ENCODE assay signal across 10 cellular contexts in the genomic region with DNA sequence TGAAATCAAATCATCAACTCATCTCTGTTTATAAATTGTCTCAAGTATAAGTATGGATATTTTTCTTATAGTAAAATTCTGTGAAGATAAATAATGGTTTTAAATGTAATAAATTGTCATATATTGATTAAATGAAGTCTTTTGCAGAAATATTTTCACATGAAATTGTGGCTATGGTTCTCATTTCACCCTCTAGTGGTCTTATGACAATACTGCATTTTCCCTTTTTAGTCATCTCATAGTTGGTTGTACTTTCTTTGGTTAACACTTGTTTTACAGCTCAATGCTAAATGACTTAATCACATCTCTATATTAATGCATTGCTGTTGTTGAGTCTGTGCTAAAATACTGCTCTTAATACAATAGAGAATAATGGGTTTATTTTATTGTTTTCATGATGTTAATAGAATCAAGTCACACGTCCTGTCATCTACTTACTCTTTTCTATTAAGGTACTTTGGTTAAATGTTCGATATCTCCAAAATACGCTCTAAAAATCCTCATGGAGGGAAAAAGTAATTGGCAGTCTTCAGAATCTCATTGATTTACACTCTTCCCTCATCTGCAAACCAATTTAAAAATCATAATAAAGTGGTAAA. TPM values are rescaled to one million over a fixed set of nuclear protein-coding genes. Genes with fewer than 3 reads are reported as not detected.
DNase-seq lines count a peak whose midpoint lies in the region; ATAC-seq and TF ChIP-seq lines count a peak whose summit lies in the region.
"Had no signal": no experiment of that assay in that cellular context is flagged by ENCODE, and none has a peak within 500 bp of the region (broad histone marks: within the 10 kb centered on the region; RNA-seq: fewer than 3 reads in every experiment).

No MANE protein-coding gene starts in this region.

- intact Hi-C loops in natural killer cell (cut with micrococcal nuclease) (no loop called here), tibial artery (cut with DNase I; ENCODE audit: low total_unique reads) (loop anchor here (10.0 kb wide), 1 partner anchor 247 kb away; no protein-coding TSS in a partner anchor)

- no peaks in the 10 kb centered on the region for H3K9me3 ChIP-seq in gastroesophageal sphincter
- peaks cover 0 to 4% (median 0%) of the 10 kb centered on the region in 3 donors for H3K9me3 ChIP-seq in tibial artery

- H3K36me3 ChIP-seq in gastroesophageal sphincter = no peaks in the 10 kb centered on the region
- no peaks in the 10 kb centered on the region for H3K36me3 ChIP-seq in tibial artery

- no peaks in the 10 kb centered on the region for H3K9me3 Mint-ChIP-seq in natural killer cell
- peaks cover 3% of the 10 kb centered on the region for H3K9me3 Mint-ChIP-seq in natural killer cell treated with Interleukin-12 subunit alpha and Interleukin-12 subunit beta and Interleukin-15 and Interleukin-18, amount 100 ng/mL, for 72 hours
- H3K9me3 Mint-ChIP-seq: dendritic cell treated with granulocyte-macrophage colony-stimulating factor and Interleukin-4, amounts not matched to agents 40 ng/mL and 50 ng/mL, for 4 days; stimulated activated naive CD8-positive, alpha-beta T cell treated with anti-CD3 and anti-CD28 coated beads, Interleukin-15, Interleukin-2, amounts not matched to agents 100 ng/mL and 50 ng/mL, for 24 hours had no signal

- no peak for TF ChIP-seq POLR2A in gastroesophageal sphincter (IDR thresholded peaks at IDR 0.05)

- DNase-seq in natural killer cell = no peak
- no peak for DNase-seq in natural killer cell treated with Interleukin-12 subunit alpha and Interleukin-12 subunit beta and Interleukin-15 and Interleukin-18, amount 100 ng/mL, for 72 hours (ENCODE audit: low spot score)
- peak; percentile 33 for DNase-seq in SK-N-DZ (ENCODE audit: low spot score)
- DNase-seq in tibial artery = no peak
- no peak for DNase-seq in stimulated activated naive CD4-positive, alpha-beta T cell (lab: John Stamatoyannopoulos, UW)

- 78 to 82% methylated on average over 3 of the region's 3 CpGs for WGBS in gastroesophageal sphincter (ENCODE audit: low coverage in 1 of 2), 2 donors

- ATAC-seq in natural killer cell = no peak
- no peak for ATAC-seq in natural killer cell treated with Interleukin-12 subunit alpha and Interleukin-12 subunit beta and Interleukin-15 and Interleukin-18, amount 100 ng/mL, for 72 hours
- ATAC-seq in HG03378 (IDR thresholded peaks at IDR 0.05; ENCODE audit: unreplicated experiment) = peak; percentile 75
- no peak for ATAC-seq in gastroesophageal sphincter
- no peak for ATAC-seq in GM21381 (IDR thresholded peaks at IDR 0.05; ENCODE audit: unreplicated experiment)

- H3K4me3 ChIP-seq in gastroesophageal sphincter (no peak overlapping the region), tibial artery (no peak overlapping the region)

- H3K4me1 ChIP-seq in gastroesophageal sphincter = no peaks in the 10 kb centered on the region
- H3K4me1 ChIP-seq in tibial artery = no peaks in the 10 kb centered on the region

- H3K4me3 Mint-ChIP-seq in natural killer cell = no peak overlapping the region
- no peak overlapping the region for H3K4me3 Mint-ChIP-seq in natural killer cell treated with Interleukin-12 subunit alpha and Interleukin-12 subunit beta and Interleukin-15 and Interleukin-18, amount 100 ng/mL, for 72 hours
- H3K4me3 Mint-ChIP-seq: dendritic cell treated with granulocyte-macrophage colony-stimulating factor and Interleukin-4, amounts not matched to agents 40 ng/mL and 50 ng/mL, for 4 days; stimulated activated naive CD8-positive, alpha-beta T cell treated with anti-CD3 and anti-CD28 coated beads, Interleukin-15, Interleukin-2, amounts not matched to agents 100 ng/mL and 50 ng/mL, for 24 hours had no signal

- H3K27ac Mint-ChIP-seq in natural killer cell = no peak overlapping the region
- H3K27ac Mint-ChIP-seq in natural killer cell treated with Interleukin-12 subunit alpha and Interleukin-12 subunit beta and Interleukin-15 and Interleukin-18, amount 100 ng/mL, for 72 hours = no peak overlapping the region
- H3K27ac Mint-ChIP-seq: dendritic cell treated with granulocyte-macrophage colony-stimulating factor and Interleukin-4, amounts not matched to agents 40 ng/mL and 50 ng/mL, for 4 days; stimulated activated naive CD8-positive, alpha-beta T cell treated with anti-CD3 and anti-CD28 coated beads, Interleukin-15, Interleukin-2, amounts not matched to agents 100 ng/mL and 50 ng/mL, for 24 hours had no signal

- no peak for TF ChIP-seq EP300 in gastroesophageal sphincter (IDR thresholded peaks at IDR 0.05)

- no peaks in the 10 kb centered on the region for H3K36me3 Mint-ChIP-seq in natural killer cell
- H3K36me3 Mint-ChIP-seq in natural killer cell treated with Interleukin-12 subunit alpha and Interleukin-12 subunit beta and Interleukin-15 and Interleukin-18, amount 100 ng/mL, for 72 hours = no peaks in the 10 kb centered on the region

- TF ChIP-seq CTCF in natural killer cell (IDR thresholded peaks at IDR 0.05) (peak; percentile 19), gastroesophageal sphincter (IDR thresholded peaks at IDR 0.05) (peak; percentile 58 to 84 (median 72)), tibial artery (IDR thresholded peaks at IDR 0.05) (peak; percentile 66 to 80)

- no peaks in the 10 kb centered on the region for H3K27me3 ChIP-seq in gastroesophageal sphincter
- no peaks in the 10 kb centered on the region for H3K27me3 ChIP-seq in tibial artery

- H3K27me3 Mint-ChIP-seq in natural killer cell (ENCODE audit: low read depth in 2 of 2) = no peaks in the 10 kb centered on the region
- no peaks in the 10 kb centered on the region for H3K27me3 Mint-ChIP-seq in natural killer cell treated with Interleukin-12 subunit alpha and Interleukin-12 subunit beta and Interleukin-15 and Interleukin-18, amount 100 ng/mL, for 72 hours
- H3K27me3 Mint-ChIP-seq: dendritic cell treated with granulocyte-macrophage colony-stimulating factor and Interleukin-4, amounts not matched to agents 40 ng/mL and 50 ng/mL, for 4 days; stimulated activated naive CD8-positive, alpha-beta T cell treated with anti-CD3 and anti-CD28 coated beads, Interleukin-15, Interleukin-2, amounts not matched to agents 100 ng/mL and 50 ng/mL, for 24 hours had no signal

- H3K4me1 Mint-ChIP-seq in natural killer cell = no peaks in the 10 kb centered on the region
- H3K4me1 Mint-ChIP-seq in natural killer cell treated with Interleukin-12 subunit alpha and Interleukin-12 subunit beta and Interleukin-15 and Interleukin-18, amount 100 ng/mL, for 72 hours (ENCODE audit: low read depth in 2 of 2) = no peaks in the 10 kb centered on the region

- no peak overlapping the region for H3K27ac ChIP-seq in gastroesophageal sphincter
- H3K27ac ChIP-seq in tibial artery = no peak overlapping the region

RNA-seq across cellular contexts. Expression of gene CACNA2D1, which starts 38.0 kb away (rescaled TPM):
- total RNA-seq in natural killer cell (not detected), gastroesophageal sphincter (10 to 100 TPM; 29.8 to 47.6 (median 36.6) TPM)
- total RNA-seq in natural killer cell treated with Interleukin-12 subunit alpha and Interleukin-12 subunit beta and Interleukin-15 and Interleukin-18, amount 100 ng/mL, for 72 hours = not detected
- polyA plus RNA-seq in SK-N-DZ (2014; cell fraction: cytosol; rRNA removed) = 10.1 and 12.7 TPM in 2 replicates
- polyA plus RNA-seq in SK-N-DZ (2014; cell fraction: nucleus; rRNA removed) = 27.2 and 50.0 TPM in 2 replicates

Comparison
In these comparisons a context has a peak if more than half of its experiments do, and no peak if none do; other contexts are left out.
1. CTCF ChIP-seq: peak in every context shown above with its lines; median percentile 73 in tibial artery; 72 in gastroesophageal sphincter; 19 in natural killer cell.
2. RNA of gene CACNA2D1, which starts 38.0 kb away (total RNA-seq): 29.8 to 47.6 TPM in gastroesophageal sphincter; not detected in natural killer cell and not detected in natural killer cell treated with Interleukin-12 subunit alpha and Interleukin-12 subunit beta and Interleukin-15 and Interleukin-18, amount 100 ng/mL, for 72 hours; every median in the first group is over 10 times any median in the second.